ENCODE assay signal across 11 cellular contexts in the genomic region with DNA sequence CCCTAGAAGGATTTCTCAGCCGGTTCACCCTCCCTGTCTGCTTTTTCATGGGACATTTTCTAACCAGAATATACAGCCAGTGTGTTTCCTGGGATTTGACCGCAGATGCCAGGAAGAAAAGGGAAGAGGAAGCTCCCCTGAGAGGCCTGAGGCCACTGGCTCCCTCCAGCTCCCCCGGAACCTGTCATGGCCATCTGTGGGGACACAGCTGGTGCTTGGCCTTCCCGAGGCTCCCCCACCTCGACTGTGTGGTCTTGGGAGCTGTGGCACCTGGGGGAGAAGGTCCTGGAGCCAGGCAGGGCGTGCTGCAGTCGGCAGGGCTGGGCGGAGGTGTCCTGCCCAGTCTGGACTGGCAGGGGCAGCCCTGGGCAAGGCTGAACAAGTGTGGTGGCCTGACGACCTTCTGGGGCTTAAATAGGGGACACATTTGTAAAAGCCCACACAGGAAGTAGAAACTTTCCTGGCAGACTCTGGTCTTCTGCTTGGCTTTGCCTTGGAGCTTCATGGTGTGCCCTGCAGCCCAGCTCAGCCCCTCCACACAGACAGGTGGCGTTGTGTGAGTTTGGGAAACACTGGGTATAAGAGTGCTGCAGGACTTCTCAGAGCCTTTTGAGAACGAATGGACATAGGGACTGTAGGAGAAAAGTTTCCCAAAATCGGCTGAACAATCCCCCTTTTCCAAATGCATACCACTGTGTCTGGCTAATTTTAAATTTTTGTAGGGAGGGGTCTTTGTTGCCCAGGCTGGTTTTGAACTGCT. TPM values are rescaled to one million over a fixed set of nuclear protein-coding genes. Genes with fewer than 3 reads are reported as not detected.
DNase-seq lines count a peak whose midpoint lies in the region; ATAC-seq and TF ChIP-seq lines count a peak whose summit lies in the region.
"Had no signal": no experiment of that assay in that cellular context is flagged by ENCODE, and none has a peak within 500 bp of the region (broad histone marks: within the 10 kb centered on the region; RNA-seq: fewer than 3 reads in every experiment).

No MANE protein-coding gene starts in this region.

- no peak for TF ChIP-seq POLR2A in breast epithelium (IDR thresholded peaks at IDR 0.05)

- H3K4me1 Mint-ChIP-seq in MCF 10A (ENCODE audit: insufficient read depth, unreplicated experiment), result peaks cover 29% of the 10 kb centered on the region

- H3K27ac ChIP-seq in breast epithelium, result peak overlapping the region in 1 of 2 donors; percentile 99
- H3K27ac ChIP-seq in ascending aorta, result peak overlapping the region; percentile 6 to 56
- peak overlapping the region; percentile 13 to 22 for H3K27ac ChIP-seq in liver (ENCODE audit: low read depth in 1 of 2, low read length in 2 of 2)
- H3K27ac ChIP-seq in subcutaneous abdominal adipose tissue (ENCODE audit: low read depth, low read length), result peak overlapping the region; percentile 97
- H3K27ac ChIP-seq in tibial artery, result peak overlapping the region in 1 of 2 donors; percentile 93

- H3K4me1 ChIP-seq in breast epithelium (peaks cover 18 to 38% of the 10 kb centered on the region in 2 donors), ascending aorta (peaks cover 34 to 44% of the 10 kb centered on the region in 2 donors), liver (ENCODE audit: control insufficient read depth in 4 of 4, insufficient read depth in 4 of 4, low read length in 3 of 4) (peaks cover 29 to 55% (median 42%) of the 10 kb centered on the region in 4 donors), subcutaneous abdominal adipose tissue (ENCODE audit: control insufficient read depth in 5 of 5, insufficient read depth in 5 of 5, low read length in 5 of 5) (peaks cover 11 to 70% (median 61%) of the 10 kb centered on the region in 5 donors), tibial artery (peaks cover 12 to 65% (median 56%) of the 10 kb centered on the region in 4 donors)

- no peaks in the 10 kb centered on the region for H3K36me3 ChIP-seq in breast epithelium
- peaks cover 35 to 54% of the 10 kb centered on the region in 2 donors for H3K36me3 ChIP-seq in ascending aorta
- peaks cover 4 to 12% (median 10%) of the 10 kb centered on the region in 4 donors for H3K36me3 ChIP-seq in liver (ENCODE audit: control insufficient read depth in 4 of 4, insufficient read depth in 3 of 4, low read depth in 1 of 4, low read length in 3 of 4)
- peaks cover 0 to 49% (median 35%) of the 10 kb centered on the region in 5 donors for H3K36me3 ChIP-seq in subcutaneous abdominal adipose tissue (ENCODE audit: control insufficient read depth in 5 of 5, insufficient read depth in 5 of 5, low read length in 5 of 5)
- peaks cover 19 to 58% (median 52%) of the 10 kb centered on the region in 3 donors for H3K36me3 ChIP-seq in tibial artery

- TF ChIP-seq CTCF in MCF 10A (IDR thresholded peaks at IDR 0.05; ENCODE audit: unreplicated experiment), result no peak
- TF ChIP-seq CTCF in breast epithelium (IDR thresholded peaks at IDR 0.05), result no peak
- TF ChIP-seq CTCF in ascending aorta (IDR thresholded peaks at IDR 0.05), result no peak
- no peak for TF ChIP-seq CTCF in liver (IDR thresholded peaks at IDR 0.05; ENCODE audit: low read depth, low read length, missing input control)
- no peak for TF ChIP-seq CTCF in tibial artery (IDR thresholded peaks at IDR 0.05)

- no peak overlapping the region for H3K4me3 Mint-ChIP-seq in MCF 10A (ENCODE audit: unreplicated experiment)
- H3K4me3 Mint-ChIP-seq: activated naive CD8-positive, alpha-beta T cell treated with anti-CD3 and anti-CD28 coated beads, Interleukin-2, amount 10 ng/mL, durations not matched to agents 7 days and 5 days had no signal

- CTCF ChIA-PET in MCF 10A (lab: Yijun Ruan, JAX), result interaction anchor here (0.9 to 5.5 kb wide), 5 partner anchors 20 to 553 kb away, joined by 3 to 33 read pairs (median 3); partner anchors contain the start of gene BAIAP2L1

- POLR2A ChIA-PET in MCF 10A (lab: Yijun Ruan, JAX), result interaction anchor here (0.6 to 6.6 kb wide), 7 partner anchors 17 to 515 kb away, joined by 3 to 60 read pairs (median 4); partner anchors contain the start of gene BAIAP2L1

- TF ChIP-seq RAD21 in liver (IDR thresholded peaks at IDR 0.05), result no peak

- no peaks in the 10 kb centered on the region for H3K9me3 Mint-ChIP-seq in MCF 10A (ENCODE audit: unreplicated experiment)
- H3K9me3 Mint-ChIP-seq: activated naive CD8-positive, alpha-beta T cell treated with anti-CD3 and anti-CD28 coated beads, Interleukin-2, amount 10 ng/mL, durations not matched to agents 7 days and 5 days had no signal

- no peak overlapping the region for H3K9ac ChIP-seq in liver (ENCODE audit: low read depth in 1 of 2, low read length in 2 of 2)
- H3K9ac ChIP-seq in subcutaneous abdominal adipose tissue (ENCODE audit: low read length in 5 of 5), result peak overlapping the region in 2 of 5 donors; percentile 4 to 10

- no peaks in the 10 kb centered on the region for H3K27me3 Mint-ChIP-seq in MCF 10A (ENCODE audit: insufficient read depth, unreplicated experiment)
- H3K27me3 Mint-ChIP-seq: activated naive CD8-positive, alpha-beta T cell treated with anti-CD3 and anti-CD28 coated beads, Interleukin-2, amount 10 ng/mL, durations not matched to agents 7 days and 5 days had no signal

- 70% methylated on average over 12 of the region's 12 CpGs for WGBS in liver

- H3K9me3 ChIP-seq in breast epithelium, result no peaks in the 10 kb centered on the region
- H3K9me3 ChIP-seq in ascending aorta, result peaks cover 0 to 2% of the 10 kb centered on the region in 2 donors
- no peaks in the 10 kb centered on the region for H3K9me3 ChIP-seq in liver (ENCODE audit: control insufficient read depth in 4 of 4, low read length in 3 of 4)
- H3K9me3 ChIP-seq in subcutaneous abdominal adipose tissue (ENCODE audit: control insufficient read depth in 5 of 5, low read length in 5 of 5), result no peaks in the 10 kb centered on the region
- H3K9me3 ChIP-seq in tibial artery, result no peaks in the 10 kb centered on the region

- peaks cover 61% of the 10 kb centered on the region for H3K36me3 Mint-ChIP-seq in MCF 10A (ENCODE audit: insufficient read depth, unreplicated experiment)

- DNase-seq in MCF 10A (ENCODE audit: unreplicated experiment), result no peak
- DNase-seq in breast epithelium (ENCODE audit: low spot score in 2 of 2), result no peak
- DNase-seq in ascending aorta (ENCODE audit: low spot score in 2 of 2), result no peak
- no peak for DNase-seq in tibial artery
- DNase-seq in NCI-H774 (lab: John Stamatoyannopoulos, UW), result no peak
- DNase-seq: activated naive CD8-positive, alpha-beta T cell treated with anti-CD3 and anti-CD28 coated beads, Interleukin-2, amount 10 ng/mL, durations not matched to agents 7 days and 5 days; MM.1S; T-helper 9 cell had no signal

- BruUV-seq in MCF 10A (replicated peaks; lab: Mats Ljungman, UMichigan), result no TSS peak

- intact Hi-C loops in MCF 10A (cut with micrococcal nuclease) (loop anchor here (10.0 kb wide), 1 partner anchor 557 kb away; no protein-coding TSS in a partner anchor), breast epithelium (cut with DNase I; ENCODE audit: low total_unique reads) (no loop called here), ascending aorta (cut with DNase I) (loop anchor here (10.0 kb wide), 1 partner anchor 1217 kb away; the partner anchor contains the start of genes ZKSCAN5 and ZNF394), tibial artery (cut with DNase I; ENCODE audit: low total_unique reads) (no loop called here)

- H3K4me3 ChIP-seq in breast epithelium (peak overlapping the region in 1 of 3 donors; percentile 100), ascending aorta (no peak overlapping the region), liver (ENCODE audit: low read depth in 1 of 3, low read length in 3 of 3) (no peak overlapping the region), subcutaneous abdominal adipose tissue (ENCODE audit: low read depth in 1 of 5, low read length in 5 of 5) (peak overlapping the region in 3 of 5 donors; percentile 11 to 23 (median 14)), tibial artery (no peak overlapping the region)

- ATAC-seq in HG03097 (IDR thresholded peaks at IDR 0.05; ENCODE audit: low FRiP score, unreplicated experiment), result no peak

- no peaks in the 10 kb centered on the region for H3K27me3 ChIP-seq in breast epithelium
- no peaks in the 10 kb centered on the region for H3K27me3 ChIP-seq in ascending aorta
- no peaks in the 10 kb centered on the region for H3K27me3 ChIP-seq in liver (ENCODE audit: control insufficient read depth in 4 of 4, insufficient read depth in 4 of 4, low read length in 3 of 4)
- H3K27me3 ChIP-seq in subcutaneous abdominal adipose tissue (ENCODE audit: control insufficient read depth in 5 of 5, insufficient read depth in 4 of 5, low read length in 5 of 5), result no peaks in the 10 kb centered on the region
- no peaks in the 10 kb centered on the region for H3K27me3 ChIP-seq in tibial artery

- peak overlapping the region; percentile 54 for H3K27ac Mint-ChIP-seq in MCF 10A (ENCODE audit: low read depth, unreplicated experiment)
- H3K27ac Mint-ChIP-seq: activated naive CD8-positive, alpha-beta T cell treated with anti-CD3 and anti-CD28 coated beads, Interleukin-2, amount 10 ng/mL, durations not matched to agents 7 days and 5 days had no signal

TF ChIP-seq in liver, 16 proteins besides CTCF, POLR2A, EP300 and RAD21 (continues in another document):
- TF ChIP-seq, protein P1, sequence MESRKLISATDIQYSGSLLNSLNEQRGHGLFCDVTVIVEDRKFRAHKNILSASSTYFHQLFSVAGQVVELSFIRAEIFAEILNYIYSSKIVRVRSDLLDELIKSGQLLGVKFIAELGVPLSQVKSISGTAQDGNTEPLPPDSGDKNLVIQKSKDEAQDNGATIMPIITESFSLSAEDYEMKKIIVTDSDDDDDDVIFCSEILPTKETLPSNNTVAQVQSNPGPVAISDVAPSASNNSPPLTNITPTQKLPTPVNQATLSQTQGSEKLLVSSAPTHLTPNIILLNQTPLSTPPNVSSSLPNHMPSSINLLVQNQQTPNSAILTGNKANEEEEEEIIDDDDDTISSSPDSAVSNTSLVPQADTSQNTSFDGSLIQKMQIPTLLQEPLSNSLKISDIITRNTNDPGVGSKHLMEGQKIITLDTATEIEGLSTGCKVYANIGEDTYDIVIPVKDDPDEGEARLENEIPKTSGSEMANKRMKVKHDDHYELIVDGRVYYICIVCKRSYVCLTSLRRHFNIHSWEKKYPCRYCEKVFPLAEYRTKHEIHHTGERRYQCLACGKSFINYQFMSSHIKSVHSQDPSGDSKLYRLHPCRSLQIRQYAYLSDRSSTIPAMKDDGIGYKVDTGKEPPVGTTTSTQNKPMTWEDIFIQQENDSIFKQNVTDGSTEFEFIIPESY (IDR thresholded peaks at IDR 0.05), result no peak
- no peak for TF ChIP-seq JUND (IDR thresholded peaks at IDR 0.05)
- no peak for TF ChIP-seq GABPA (IDR thresholded peaks at IDR 0.05 in 1 of 2, conservative IDR thresholded peaks at IDR 0.05 in 1 of 2)

RNA-seq across cellular contexts. Expression of gene BRI3, which starts 6.8 kb away (rescaled TPM):
- total RNA-seq in MCF 10A (2022) (154 and 246 TPM in 2 replicates), breast epithelium (10 to 100 TPM; 38.8 to 85.5 (median 56.4) TPM), ascending aorta (61.6 TPM), liver (10 to 100 TPM; 14.0 to 30.1 TPM)
- 10 to 100 TPM; 69.3 to 80.4 TPM for polyA plus RNA-seq in liver

RNA-seq across cellular contexts. Expression of gene TECPR1, which starts 36.2 kb away (rescaled TPM):
- total RNA-seq in MCF 10A (2022) (15.4 and 21.1 TPM in 2 replicates), breast epithelium (10 to 100 TPM; 14.7 to 29.7 (median 28.8) TPM), ascending aorta (28.1 TPM), liver (10 to 100 TPM; 10.9 to 16.3 TPM)
- 1 to 10 TPM; 3.3 to 4.8 TPM for polyA plus RNA-seq in liver

Comparison
In these comparisons a context has a peak if more than half of its experiments do, and no peak if none do; other contexts are left out.
1. intact Hi-C loops: an anchor here in MCF 10A (10.0 kb wide) and ascending aorta (10.0 kb wide); none called in breast epithelium and tibial artery.
2. H3K4me3 ChIP-seq: peak in subcutaneous abdominal adipose tissue (3 of 5); none in ascending aorta (0 of 2), liver (0 of 3) and tibial artery (0 of 2).